14 cellular contexts compared by ENCODE assay signal in genomic region chr1:85824066-85824835, GRCh38.
"Had no signal": no experiment of that assay in that cellular context is flagged by ENCODE, and none has a peak within 500 bp of the region (broad histone marks: within the 10 kb centered on the region; RNA-seq: fewer than 3 reads in every experiment).

No MANE protein-coding gene starts in this region.

- H3K4me3 ChIP-seq: dorsolateral prefrontal cortex, esophagus squamous epithelium, heart left ventricle, pancreas had no signal

- H3K9me3 ChIP-seq: esophagus squamous epithelium, heart left ventricle, pancreas had no signal

- H3K27me3 ChIP-seq: dorsolateral prefrontal cortex, esophagus squamous epithelium, heart left ventricle, pancreas had no signal

- H3K4me1 ChIP-seq: esophagus squamous epithelium, pancreas had no signal

- DNase-seq: activated CD4-positive, alpha-beta T cell treated with anti-CD3 and anti-CD28 coated beads, Interleukin-2, amount 50 U/mL, for 4 hours; activated CD4-positive, CD25-positive, alpha-beta regulatory T cell treated with anti-CD3 and anti-CD28 coated beads, Interleukin-2, amount 50 U/mL, for 72 hours; activated effector memory CD4-positive, alpha-beta T cell treated with anti-CD3 and anti-CD28 coated beads, Interleukin-2, amount 50 U/mL, for 16 hours; activated T-cell treated with anti-CD3 and anti-CD28 coated beads, Interleukin-2, amount 50 U/mL, for 1 hour; amygdala; dorsolateral prefrontal cortex; esophagus squamous epithelium; heart left ventricle; kidney; naive B cell; pancreas; stimulated activated CD4-positive, alpha-beta T cell treated with anti-CD3 and anti-CD28 coated beads, Interleukin-12 subunit alpha, Interleukin-12 subunit beta, amount 100 ng/mL, for 4 hours; stimulated activated naive CD4-positive, alpha-beta T cell treated with Interleukin-2 at 50 U/mL for 16 hours; T-helper 2 cell had no signal

- H3K36me3 ChIP-seq: esophagus squamous epithelium, heart left ventricle, pancreas had no signal

- H3K27ac ChIP-seq: dorsolateral prefrontal cortex, esophagus squamous epithelium, heart left ventricle, pancreas had no signal
